In genomic region chr5:16456103-16456832, GRCh38 we compare ENCODE assay signal across 8 cellular contexts. TPM values are rescaled to one million over a fixed set of nuclear protein-coding genes. Genes with fewer than 3 reads are reported as not detected.
DNase-seq lines count a peak whose midpoint lies in the region; ATAC-seq, FAIRE-seq and TF ChIP-seq lines count a peak whose summit lies in the region.

No MANE protein-coding gene starts in this region.

- 28 to 38% methylated on average over 4 of the region's 4 CpGs for WGBS in pancreas, 2 donors

- peak overlapping the region; percentile 42; the same call in 1 of the 2 replicates for H3K4me2 ChIP-seq in DND-41 (ENCODE audit: insufficient read depth, low read length)

- H3K4me1 ChIP-seq in DND-41 (ENCODE audit: insufficient read depth, low read length) (peaks cover 20% of the 10 kb centered on the region), pancreas (peaks cover 21 to 44% (median 29%) of the 10 kb centered on the region in 3 donors)

- H3K9me3 ChIP-seq in DND-41 (ENCODE audit: insufficient read depth, low read length, severe bottlenecking) (no peaks in the 10 kb centered on the region), pancreas (no peaks in the 10 kb centered on the region)

- H3K79me2 ChIP-seq in DND-41 (ENCODE audit: insufficient read depth, low read length) = peaks cover 44% of the 10 kb centered on the region

- DNase-seq in DND-41 (peak; percentile 26), NCI-H748 (lab: John Stamatoyannopoulos, UW; ENCODE audit: unreplicated experiment) (peak; percentile 89), germinal center (ENCODE audit: low spot score) (peak; percentile 49), pancreas (peak in 2 of 6 donors; percentile 23 to 47), posterior vena cava (ENCODE audit: low spot score) (no peak)
- DNase-seq in activated T-helper 1 cell treated with anti-CD3 and anti-CD28 coated beads, Interleukin-12 subunit alpha, Interleukin-12 subunit beta, Interleukin-2, Interleukin-4 antibody, amounts not matched to agents 30 ng/mL and 10 ng/mL and 1 ng/mL, durations not matched to agents 14 hours and 24 hours and 36 hours (ENCODE audit: low spot score) = no peak

- no peaks in the 10 kb centered on the region for H3K9me3 Mint-ChIP-seq in activated T-helper 1 cell treated with anti-CD3 and anti-CD28 coated beads, Interleukin-12 subunit alpha, Interleukin-12 subunit beta, Interleukin-2, Interleukin-4 antibody, amounts not matched to agents 30 ng/mL and 10 ng/mL and 1 ng/mL, durations not matched to agents 14 hours and 24 hours and 36 hours

- H3K27ac Mint-ChIP-seq in activated T-helper 1 cell treated with anti-CD3 and anti-CD28 coated beads, Interleukin-12 subunit alpha, Interleukin-12 subunit beta, Interleukin-2, Interleukin-4 antibody, amounts not matched to agents 30 ng/mL and 10 ng/mL and 1 ng/mL, durations not matched to agents 14 hours and 24 hours and 36 hours = peak overlapping the region; percentile 85

- peaks cover 57% of the 10 kb centered on the region for H3K4me1 Mint-ChIP-seq in activated T-helper 1 cell treated with anti-CD3 and anti-CD28 coated beads, Interleukin-12 subunit alpha, Interleukin-12 subunit beta, Interleukin-2, Interleukin-4 antibody, amounts not matched to agents 30 ng/mL and 10 ng/mL and 1 ng/mL, durations not matched to agents 14 hours and 24 hours and 36 hours (ENCODE audit: low read depth)

- H3K36me3 ChIP-seq in DND-41 (ENCODE audit: insufficient read depth, low read length) = peaks cover 93% of the 10 kb centered on the region
- peaks cover 6 to 40% (median 9%) of the 10 kb centered on the region in 3 donors for H3K36me3 ChIP-seq in pancreas

- FAIRE-seq in pancreas (lab: Jason Lieb, UNC) = no peak

- no peaks in the 10 kb centered on the region for H3K27me3 Mint-ChIP-seq in activated T-helper 1 cell treated with anti-CD3 and anti-CD28 coated beads, Interleukin-12 subunit alpha, Interleukin-12 subunit beta, Interleukin-2, Interleukin-4 antibody, amounts not matched to agents 30 ng/mL and 10 ng/mL and 1 ng/mL, durations not matched to agents 14 hours and 24 hours and 36 hours (ENCODE audit: insufficient read depth)

- H3K9ac ChIP-seq in DND-41 (ENCODE audit: low read depth, low read length) = no peak overlapping the region

- H3K4me3 Mint-ChIP-seq in activated T-helper 1 cell treated with anti-CD3 and anti-CD28 coated beads, Interleukin-12 subunit alpha, Interleukin-12 subunit beta, Interleukin-2, Interleukin-4 antibody, amounts not matched to agents 30 ng/mL and 10 ng/mL and 1 ng/mL, durations not matched to agents 14 hours and 24 hours and 36 hours = peak overlapping the region; percentile 38

- H3K36me3 Mint-ChIP-seq in activated T-helper 1 cell treated with anti-CD3 and anti-CD28 coated beads, Interleukin-12 subunit alpha, Interleukin-12 subunit beta, Interleukin-2, Interleukin-4 antibody, amounts not matched to agents 30 ng/mL and 10 ng/mL and 1 ng/mL, durations not matched to agents 14 hours and 24 hours and 36 hours (ENCODE audit: low read depth) = peaks cover 53% of the 10 kb centered on the region

- H2AFZ ChIP-seq in DND-41 (ENCODE audit: low read depth, low read length) = no peak overlapping the region

- no peak overlapping the region for H3K27ac ChIP-seq in DND-41 (ENCODE audit: low read length)
- H3K27ac ChIP-seq in pancreas = peak overlapping the region in 2 of 4 donors; percentile 27 to 33

- no peak overlapping the region for H3K4me3 ChIP-seq in DND-41 (ENCODE audit: low read depth in 1 of 2, low read length in 2 of 2)
- peak overlapping the region in 1 of 4 donors; percentile 1 for H3K4me3 ChIP-seq in pancreas

- peaks cover 39% of the 10 kb centered on the region; the same call in 1 of the 2 replicates for H4K20me1 ChIP-seq in DND-41 (ENCODE audit: insufficient read depth, low read length)

- TF ChIP-seq CTCF in DND-41 (IDR thresholded peaks at IDR 0.05; ENCODE audit: borderline replicate concordance, extremely low read depth, low read length, poor library complexity, severe bottlenecking) (peak; percentile 80), pancreas (IDR thresholded peaks at IDR 0.05) (peak; percentile 49 to 75 (median 64))

- ATAC-seq in DND-41 (ENCODE audit: insufficient read depth, low read depth) (peak; percentile 77), GM19467 (IDR thresholded peaks at IDR 0.05; ENCODE audit: unreplicated experiment) (peak; percentile 62), HG03558 (IDR thresholded peaks at IDR 0.05; ENCODE audit: extremely low read depth, unreplicated experiment) (peak; percentile 42), pancreas (peak; percentile 78 to 86 (median 80))

- intact Hi-C loops in activated T-helper 1 cell treated with anti-CD3 and anti-CD28 coated beads, Interleukin-12 subunit alpha, Interleukin-12 subunit beta, Interleukin-2, Interleukin-4 antibody, amounts not matched to agents 30 ng/mL and 10 ng/mL and 1 ng/mL, durations not matched to agents 14 hours and 24 hours and 36 hours (cut with micrococcal nuclease) = loop anchor here (1.0 to 5.0 kb wide), 4 partner anchors 96 to 329 kb away; no protein-coding TSS in a partner anchor
- intact Hi-C loops in pancreas (cut with DNase I) (loop anchor here in 1 of 3 donors (5.0 kb wide), 1 partner anchor 289 kb away; no protein-coding TSS in a partner anchor), posterior vena cava (cut with DNase I) (no loop called here)

- H3K27me3 ChIP-seq in DND-41 (ENCODE audit: insufficient read depth, low read length, poor library complexity) (no peaks in the 10 kb centered on the region), pancreas (no peaks in the 10 kb centered on the region)

RNA-seq across cellular contexts. Expression of gene ZNF622, which starts 9.3 kb away (rescaled TPM):
- total RNA-seq in activated T-helper 1 cell treated with anti-CD3 and anti-CD28 coated beads, Interleukin-12 subunit alpha, Interleukin-12 subunit beta, Interleukin-2, Interleukin-4 antibody, amounts not matched to agents 30 ng/mL and 10 ng/mL and 1 ng/mL, durations not matched to agents 14 hours and 24 hours and 36 hours = 54.4 and 55.6 TPM in 2 replicates
- total RNA-seq in pancreas (10 to 100 TPM; 23.6 to 52.1 (median 33.1) TPM), posterior vena cava (10 to 100 TPM; 18.7 to 21.9 TPM)
- 10 to 100 TPM; 19.3 to 21.3 TPM for polyA plus RNA-seq in pancreas

Comparison
In these comparisons a context has a peak if more than half of its experiments do, and no peak if none do; other contexts are left out.
1. DNase-seq: peak in DND-41 (single experiment), NCI-H748 (single experiment) and germinal center (single experiment); none in activated T-helper 1 cell treated with anti-CD3 and anti-CD28 coated beads, Interleukin-12 subunit alpha, Interleukin-12 subunit beta, Interleukin-2, Interleukin-4 antibody, amounts not matched to agents 30 ng/mL and 10 ng/mL and 1 ng/mL, durations not matched to agents 14 hours and 24 hours and 36 hours (single experiment) and posterior vena cava (single experiment).
2. Peak in every context shown above with its lines, with median percentiles within 50 percentile points of each other: ATAC-seq.